10 cellular contexts compared by ENCODE assay signal in genomic region chr3:48478631-48479555, GRCh38. TPM values are rescaled to one million over a fixed set of nuclear protein-coding genes. Genes with fewer than 3 reads are reported as not detected.
DNase-seq lines count a peak whose midpoint lies in the region; ATAC-seq, FAIRE-seq and TF ChIP-seq lines count a peak whose summit lies in the region.
"Had no signal": no experiment of that assay in that cellular context is flagged by ENCODE, and none has a peak within 500 bp of the region (broad histone marks: within the 10 kb centered on the region; RNA-seq: fewer than 3 reads in every experiment).

No MANE protein-coding gene starts in this region.

- no peak for DNase-seq in CD14-positive monocyte (ENCODE audit: low spot score)
- peak; percentile 86 for DNase-seq in activated CD8-positive, alpha-beta memory T cell treated with anti-CD3 and anti-CD28 coated beads, Interleukin-2, amount 10 ng/mL, durations not matched to agents 7 days and 5 days
- DNase-seq in HepG2 (ENCODE audit: low spot score), result peak; percentile 23
- no peak for DNase-seq in cortex of kidney (lab: John Stamatoyannopoulos, UW)
- no peak for DNase-seq in cerebellar nuclear complex (lab: John Stamatoyannopoulos, UW)
- DNase-seq in osteoblast (ENCODE audit: insufficient read length, low spot score, missing footprints), result no peak
- DNase-seq: COR-L47 had no signal

- H3K4me1 ChIP-seq in HepG2 (ENCODE audit: insufficient read depth, low read length) (peaks cover 41% of the 10 kb centered on the region), osteoblast (ENCODE audit: insufficient read depth, low read length) (no peaks in the 10 kb centered on the region)

- 91% methylated on average over 8 of the region's 19 CpGs for WGBS in HepG2 (ENCODE audit: low lambda C conversion rate)

- H3K27ac ChIP-seq in HepG2 (ENCODE audit: extremely low read length, insufficient read depth, low read length) (peak overlapping the region; percentile 36), osteoblast (ENCODE audit: low read depth, low read length) (no peak overlapping the region)

- peak overlapping the region in 4 of 7 donors; percentile 19 to 59 (median 36) for H3K27ac Mint-ChIP-seq in CD14-positive monocyte
- H3K27ac Mint-ChIP-seq in activated CD8-positive, alpha-beta memory T cell treated with anti-CD3 and anti-CD28 coated beads, Interleukin-2, amount 10 ng/mL, durations not matched to agents 7 days and 5 days, result peak overlapping the region; percentile 95

- H3K79me2 ChIP-seq in HepG2 (ENCODE audit: insufficient read depth, low read length) (no peaks in the 10 kb centered on the region), osteoblast (ENCODE audit: insufficient read depth, low read length) (no peaks in the 10 kb centered on the region)

- H3K4me2 ChIP-seq in HepG2 (ENCODE audit: low read depth, low read length) (peak overlapping the region; percentile 29; the same call in 1 of the 2 replicates), osteoblast (ENCODE audit: insufficient read depth, low read length) (no peak overlapping the region)

- no peaks in the 10 kb centered on the region for H4K20me1 ChIP-seq in HepG2 (ENCODE audit: insufficient read depth, low read length)
- H4K20me1 ChIP-seq in osteoblast (ENCODE audit: insufficient read depth, low read length), result no peaks in the 10 kb centered on the region

- H3K27me3 Mint-ChIP-seq in CD14-positive monocyte (ENCODE audit: low read depth in 3 of 3), result peaks cover 0 to 1% (median 0%) of the 10 kb centered on the region in 3 donors
- no peaks in the 10 kb centered on the region for H3K27me3 Mint-ChIP-seq in activated CD8-positive, alpha-beta memory T cell treated with anti-CD3 and anti-CD28 coated beads, Interleukin-2, amount 10 ng/mL, durations not matched to agents 7 days and 5 days

- POLR2A ChIA-PET in HepG2 (lab: Yijun Ruan, JAX), result no interaction called here

- in situ Hi-C loops in HepG2 (cut with HindIII; ENCODE audit: extremely low pct_ligation_motif_present, low pct_unique_long_range_greater_than_20kb), result no loop called here

- H2AFZ ChIP-seq in HepG2 (ENCODE audit: low read length) (no peak overlapping the region), osteoblast (ENCODE audit: low read length) (no peak overlapping the region)

- peaks cover 45 to 73% of the 10 kb centered on the region in 2 donors for H3K36me3 Mint-ChIP-seq in CD14-positive monocyte
- H3K36me3 Mint-ChIP-seq in activated CD8-positive, alpha-beta memory T cell treated with anti-CD3 and anti-CD28 coated beads, Interleukin-2, amount 10 ng/mL, durations not matched to agents 7 days and 5 days, result peaks cover 22% of the 10 kb centered on the region

- BruUV-seq in HepG2 (replicated peaks; lab: Mats Ljungman, UMichigan), result no TSS peak

- no peaks in the 10 kb centered on the region for H3K27me3 ChIP-seq in HepG2 (ENCODE audit: control insufficient read depth in 1 of 2, insufficient read depth in 2 of 2, low read length in 2 of 2)
- H3K27me3 ChIP-seq in osteoblast (ENCODE audit: insufficient read depth, low read length), result no peaks in the 10 kb centered on the region

- no peak for TF ChIP-seq CTCF in CD14-positive monocyte (IDR thresholded peaks at IDR 0.05)
- TF ChIP-seq CTCF in HepG2 (CRISPR knock-in tag; IDR thresholded peaks at IDR 0.05), result 0 out of 2 replicates have a peak, but pooled peaks have one; percentile 3
- TF ChIP-seq CTCF in osteoblast (IDR thresholded peaks at IDR 0.05; ENCODE audit: extremely low read depth, low read depth, low read length), result no peak

- no peak overlapping the region for H3K4me3 Mint-ChIP-seq in CD14-positive monocyte
- H3K4me3 Mint-ChIP-seq in activated CD8-positive, alpha-beta memory T cell treated with anti-CD3 and anti-CD28 coated beads, Interleukin-2, amount 10 ng/mL, durations not matched to agents 7 days and 5 days, result peak overlapping the region; percentile 84

- H3K9ac ChIP-seq in HepG2 (ENCODE audit: insufficient read depth, low read depth, low read length), result peak overlapping the region; percentile 1; the same call in 1 of the 2 replicates

- TF ChIP-seq RAD21 in HepG2 (CRISPR knock-in tag; IDR thresholded peaks at IDR 0.05), result no peak

- CTCF ChIA-PET in activated CD8-positive, alpha-beta memory T cell treated with anti-CD3 and anti-CD28 coated beads, Interleukin-2, amount 10 ng/mL, durations not matched to agents 7 days and 5 days (lab: Charles Lee), result interaction anchor here (1.0 to 2.8 kb wide), 6 partner anchors 12 to 78 kb away, joined by 3 to 15 read pairs (median 4); no protein-coding TSS in a partner anchor
- CTCF ChIA-PET in HepG2 (lab: Yijun Ruan, JAX; ENCODE audit: low intra/inter-chr PET ratio, low total read pairs), result no interaction called here

- intact Hi-C loops in CD14-positive monocyte (cut with micrococcal nuclease) (no loop called here), HepG2 (cut with micrococcal nuclease; ENCODE audit: unreplicated experiment) (no loop called here)

- H3K9me3 Mint-ChIP-seq in CD14-positive monocyte, result no peaks in the 10 kb centered on the region
- H3K9me3 Mint-ChIP-seq in activated CD8-positive, alpha-beta memory T cell treated with anti-CD3 and anti-CD28 coated beads, Interleukin-2, amount 10 ng/mL, durations not matched to agents 7 days and 5 days (ENCODE audit: low read depth), result no peaks in the 10 kb centered on the region

- H3K4me3 ChIP-seq in HepG2 (replicated peaks in 1 of 3; ENCODE audit: insufficient read depth in 1 of 3, low read depth in 2 of 3, low read length in 3 of 3), result no peak overlapping the region
- H3K4me3 ChIP-seq in osteoblast (ENCODE audit: insufficient read depth, low read length), result no peak overlapping the region

- ATAC-seq in HG03432 (IDR thresholded peaks at IDR 0.05; ENCODE audit: unreplicated experiment), result peak; percentile 51
- peak; percentile 73 for ATAC-seq in activated CD8-positive, alpha-beta memory T cell treated with anti-CD3 and anti-CD28 coated beads, Interleukin-2, amount 10 ng/mL, durations not matched to agents 7 days and 5 days
- ATAC-seq in HepG2, result peak; percentile 71
- ATAC-seq in GM21717 (IDR thresholded peaks at IDR 0.05; ENCODE audit: unreplicated experiment), result no peak

- no peak for TF ChIP-seq EP300 in HepG2 (IDR thresholded peaks at IDR 0.05; ENCODE audit: low read depth in 2 of 2, low read length in 2 of 2)
- TF ChIP-seq EP300 in HepG2 (CRISPR knock-in tag; IDR thresholded peaks at IDR 0.05; ENCODE audit: borderline replicate concordance), result no peak

- FAIRE-seq in HepG2 (lab: Jason Lieb, UNC), result no peak
- FAIRE-seq: endometrium had no signal

- H3K4me1 Mint-ChIP-seq in CD14-positive monocyte, result peaks cover 12% of the 10 kb centered on the region
- H3K4me1 Mint-ChIP-seq in activated CD8-positive, alpha-beta memory T cell treated with anti-CD3 and anti-CD28 coated beads, Interleukin-2, amount 10 ng/mL, durations not matched to agents 7 days and 5 days, result peaks cover 49% of the 10 kb centered on the region

- H3K36me3 ChIP-seq in HepG2 (replicated peaks in 1 of 2; ENCODE audit: control insufficient read depth in 1 of 2, insufficient read depth in 2 of 2, low read length in 2 of 2), result no peaks in the 10 kb centered on the region
- peaks cover 6% of the 10 kb centered on the region for H3K36me3 ChIP-seq in osteoblast (ENCODE audit: insufficient read depth, low read length)

- H3K9me3 ChIP-seq in HepG2 (ENCODE audit: low read length), result no peaks in the 10 kb centered on the region
- no peaks in the 10 kb centered on the region for H3K9me3 ChIP-seq in osteoblast (ENCODE audit: low read depth, low read length)

- TF ChIP-seq POLR2A in HepG2 (IDR thresholded peaks at IDR 0.05; ENCODE audit: insufficient read depth in 1 of 2, low read depth in 2 of 2, low read length in 2 of 2), result no peak

RNA-seq across cellular contexts. Expression of gene SHISA5, which starts 25.1 kb away (rescaled TPM):
- polyA plus RNA-seq in CD14-positive monocyte (100 to 1,000 TPM; 242 to 266 TPM), HepG2 (2011; rRNA removed) (75.8 and 83.0 TPM in 2 replicates)
- total RNA-seq in activated CD8-positive, alpha-beta memory T cell treated with anti-CD3 and anti-CD28 coated beads, Interleukin-2, amount 10 ng/mL, durations not matched to agents 7 days and 5 days, result 100 to 1,000 TPM; 198 to 313 TPM
- total RNA-seq in HepG2 (2016; rRNA removed; fragmentation: Illumina TruSeq; extraction: Trizol) (74.3 and 91.4 TPM in 2 replicates), osteoblast (99.3 and 105 TPM in 2 replicates)
- total RNA-seq in HepG2 (2016; cell fraction: cytosol; rRNA removed; fragmentation: Illumina TruSeq; extraction: Trizol; ENCODE audit: low read depth), result 90.2 and 104 TPM in 2 replicates
- total RNA-seq in HepG2 (2016; cell fraction: insoluble cytoplasmic fraction; rRNA removed; fragmentation: Illumina TruSeq; extraction: Trizol), result 67.1 and 95.9 TPM in 2 replicates
- total RNA-seq in HepG2 (2016; cell fraction: membrane; rRNA removed; fragmentation: Illumina TruSeq; extraction: Trizol), result 162 and 190 TPM in 2 replicates
- total RNA-seq in HepG2 (2016; cell fraction: nucleus; rRNA removed; fragmentation: Illumina TruSeq; extraction: Trizol), result 45.3 and 51.5 TPM in 2 replicates
- polyA plus RNA-seq in HepG2 (2011; cell fraction: cytosol; rRNA removed), result 82.9 and 103 TPM in 2 replicates
- polyA plus RNA-seq in HepG2 (2011; cell fraction: nucleus; rRNA removed), result 54.8 and 59.4 TPM in 2 replicates
- 68.4 and 68.8 TPM in 2 replicates for polyA plus RNA-seq in HepG2 (2012)
- polyA plus RNA-seq in HepG2 (2016; cell fraction: cytosol; fragmentation: Illumina TruSeq; extraction: Trizol; ENCODE audit: low read depth), result 116 and 135 TPM in 2 replicates
- 71.7 and 96.4 TPM in 2 replicates for polyA plus RNA-seq in HepG2 (2016; cell fraction: insoluble cytoplasmic fraction; fragmentation: Illumina TruSeq; extraction: Trizol; ENCODE audit: low read depth)
- polyA plus RNA-seq in HepG2 (2016; cell fraction: membrane; fragmentation: Illumina TruSeq; extraction: Trizol; ENCODE audit: low read depth), result 203 and 209 TPM in 2 replicates
- polyA plus RNA-seq in HepG2 (2016; cell fraction: nucleus; fragmentation: Illumina TruSeq; extraction: Trizol; ENCODE audit: insufficient read depth, low read depth), result 89.8 and 103 TPM in 2 replicates
- 147 and 175 TPM in 2 replicates for polyA minus RNA-seq in HepG2 (2011; rRNA and poly(A)+ RNA removed; ENCODE audit: low replicate concordance)
- 34.9 and 49.9 TPM in 2 replicates for polyA minus RNA-seq in HepG2 (2011; cell fraction: cytosol; rRNA and poly(A)+ RNA removed)
- polyA minus RNA-seq in HepG2 (2011; cell fraction: nucleus; rRNA and poly(A)+ RNA removed), result 11.2 and 15.8 TPM in 2 replicates

RNA-seq across cellular contexts. Expression of gene ATRIP, which starts 32.4 kb away (rescaled TPM):
- polyA plus RNA-seq in CD14-positive monocyte (1 to 10 TPM; 1.8 to 2.8 TPM), HepG2 (2011; rRNA removed) (5.1 and 5.3 TPM in 2 replicates)
- 10 to 100 TPM; 20.9 to 21.2 TPM for total RNA-seq in activated CD8-positive, alpha-beta memory T cell treated with anti-CD3 and anti-CD28 coated beads, Interleukin-2, amount 10 ng/mL, durations not matched to agents 7 days and 5 days
- total RNA-seq in HepG2 (2016; rRNA removed; fragmentation: Illumina TruSeq; extraction: Trizol) (11.4 and 12.5 TPM in 2 replicates), osteoblast (5.0 and 5.1 TPM in 2 replicates)
- total RNA-seq in HepG2 (2016; cell fraction: cytosol; rRNA removed; fragmentation: Illumina TruSeq; extraction: Trizol; ENCODE audit: low read depth), result 2.6 and 2.7 TPM in 2 replicates
- 9.5 and 10.4 TPM in 2 replicates for total RNA-seq in HepG2 (2016; cell fraction: insoluble cytoplasmic fraction; rRNA removed; fragmentation: Illumina TruSeq; extraction: Trizol)
- 2.4 and 3.4 TPM in 2 replicates for total RNA-seq in HepG2 (2016; cell fraction: membrane; rRNA removed; fragmentation: Illumina TruSeq; extraction: Trizol)
- 7.4 and 11.0 TPM in 2 replicates for total RNA-seq in HepG2 (2016; cell fraction: nucleus; rRNA removed; fragmentation: Illumina TruSeq; extraction: Trizol)
- polyA plus RNA-seq in HepG2 (2011; cell fraction: cytosol; rRNA removed), result 3.7 and 4.7 TPM in 2 replicates
- polyA plus RNA-seq in HepG2 (2011; cell fraction: nucleus; rRNA removed), result 12.6 and 13.3 TPM in 2 replicates
- polyA plus RNA-seq in HepG2 (2012), result 3.2 and 4.1 TPM in 2 replicates
- 0.97 and 1.0 TPM in 2 replicates for polyA plus RNA-seq in HepG2 (2016; cell fraction: cytosol; fragmentation: Illumina TruSeq; extraction: Trizol; ENCODE audit: low read depth)
- polyA plus RNA-seq in HepG2 (2016; cell fraction: insoluble cytoplasmic fraction; fragmentation: Illumina TruSeq; extraction: Trizol; ENCODE audit: low read depth), result 7.8 and 11.5 TPM in 2 replicates
- polyA plus RNA-seq in HepG2 (2016; cell fraction: membrane; fragmentation: Illumina TruSeq; extraction: Trizol; ENCODE audit: low read depth), result 1.2 and 1.5 TPM in 2 replicates
- polyA plus RNA-seq in HepG2 (2016; cell fraction: nucleus; fragmentation: Illumina TruSeq; extraction: Trizol; ENCODE audit: insufficient read depth, low read depth), result 14.7 and 21.6 TPM in 2 replicates
- 11.5 and 35.8 TPM in 2 replicates for polyA minus RNA-seq in HepG2 (2011; rRNA and poly(A)+ RNA removed; ENCODE audit: low replicate concordance)
- polyA minus RNA-seq in HepG2 (2011; cell fraction: cytosol; rRNA and poly(A)+ RNA removed), result 2.1 and 3.8 TPM in 2 replicates
- polyA minus RNA-seq in HepG2 (2011; cell fraction: nucleus; rRNA and poly(A)+ RNA removed), result 5.2 and 9.8 TPM in 2 replicates

RNA-seq across cellular contexts. Expression of gene TMA7, which starts 38.8 kb away (rescaled TPM):
- polyA plus RNA-seq in CD14-positive monocyte (100 to 1,000 TPM; 478 to 559 TPM), HepG2 (2011; rRNA removed) (80.9 and 100 TPM in 2 replicates)
- total RNA-seq in activated CD8-positive, alpha-beta memory T cell treated with anti-CD3 and anti-CD28 coated beads, Interleukin-2, amount 10 ng/mL, durations not matched to agents 7 days and 5 days, result 100 to 1,000 TPM; 219 to 298 TPM
- total RNA-seq in HepG2 (2016; rRNA removed; fragmentation: Illumina TruSeq; extraction: Trizol) (486 and 510 TPM in 2 replicates), osteoblast (128 and 135 TPM in 2 replicates)
- total RNA-seq in HepG2 (2016; cell fraction: cytosol; rRNA removed; fragmentation: Illumina TruSeq; extraction: Trizol; ENCODE audit: low read depth), result 913 and 1,296 TPM in 2 replicates
- 511 and 522 TPM in 2 replicates for total RNA-seq in HepG2 (2016; cell fraction: insoluble cytoplasmic fraction; rRNA removed; fragmentation: Illumina TruSeq; extraction: Trizol)
- total RNA-seq in HepG2 (2016; cell fraction: membrane; rRNA removed; fragmentation: Illumina TruSeq; extraction: Trizol), result 763 and 886 TPM in 2 replicates
- total RNA-seq in HepG2 (2016; cell fraction: nucleus; rRNA removed; fragmentation: Illumina TruSeq; extraction: Trizol), result 177 and 187 TPM in 2 replicates
- polyA plus RNA-seq in HepG2 (2011; cell fraction: cytosol; rRNA removed), result 69.9 and 96.6 TPM in 2 replicates
- 23.2 and 42.0 TPM in 2 replicates for polyA plus RNA-seq in HepG2 (2011; cell fraction: nucleus; rRNA removed)
- polyA plus RNA-seq in HepG2 (2012), result 194 and 244 TPM in 2 replicates
- 1,200 and 1,620 TPM in 2 replicates for polyA plus RNA-seq in HepG2 (2016; cell fraction: cytosol; fragmentation: Illumina TruSeq; extraction: Trizol; ENCODE audit: low read depth)
- 517 and 532 TPM in 2 replicates for polyA plus RNA-seq in HepG2 (2016; cell fraction: insoluble cytoplasmic fraction; fragmentation: Illumina TruSeq; extraction: Trizol; ENCODE audit: low read depth)
- polyA plus RNA-seq in HepG2 (2016; cell fraction: membrane; fragmentation: Illumina TruSeq; extraction: Trizol; ENCODE audit: low read depth), result 742 and 956 TPM in 2 replicates
- 336 and 389 TPM in 2 replicates for polyA plus RNA-seq in HepG2 (2016; cell fraction: nucleus; fragmentation: Illumina TruSeq; extraction: Trizol; ENCODE audit: insufficient read depth, low read depth)
- 4.4 and 15.7 TPM in 2 replicates for polyA minus RNA-seq in HepG2 (2011; rRNA and poly(A)+ RNA removed; ENCODE audit: low replicate concordance)
- 18.7 and 23.2 TPM in 2 replicates for polyA minus RNA-seq in HepG2 (2011; cell fraction: cytosol; rRNA and poly(A)+ RNA removed)
- polyA minus RNA-seq in HepG2 (2011; cell fraction: nucleus; rRNA and poly(A)+ RNA removed), result 18.4 and 25.9 TPM in 2 replicates

RNA-seq across cellular contexts. Expression of gene CCDC51, which starts 39.0 kb away (rescaled TPM):
- polyA plus RNA-seq in CD14-positive monocyte (1 to 10 TPM; 5.4 to 5.9 TPM), HepG2 (2011; rRNA removed) (15.5 and 18.1 TPM in 2 replicates)
- total RNA-seq in activated CD8-positive, alpha-beta memory T cell treated with anti-CD3 and anti-CD28 coated beads, Interleukin-2, amount 10 ng/mL, durations not matched to agents 7 days and 5 days, result 10 to 100 TPM; 18.4 to 21.9 TPM
- total RNA-seq in HepG2 (2016; rRNA removed; fragmentation: Illumina TruSeq; extraction: Trizol) (29.4 and 38.3 TPM in 2 replicates), osteoblast (13.3 and 17.4 TPM in 2 replicates)
- 7.6 and 8.2 TPM in 2 replicates for total RNA-seq in HepG2 (2016; cell fraction: cytosol; rRNA removed; fragmentation: Illumina TruSeq; extraction: Trizol; ENCODE audit: low read depth)
- total RNA-seq in HepG2 (2016; cell fraction: insoluble cytoplasmic fraction; rRNA removed; fragmentation: Illumina TruSeq; extraction: Trizol), result 33.5 and 38.7 TPM in 2 replicates
- total RNA-seq in HepG2 (2016; cell fraction: membrane; rRNA removed; fragmentation: Illumina TruSeq; extraction: Trizol), result 12.2 and 12.5 TPM in 2 replicates
- total RNA-seq in HepG2 (2016; cell fraction: nucleus; rRNA removed; fragmentation: Illumina TruSeq; extraction: Trizol), result 12.4 and 13.6 TPM in 2 replicates
- 16.8 and 19.2 TPM in 2 replicates for polyA plus RNA-seq in HepG2 (2011; cell fraction: cytosol; rRNA removed)
- 6.5 and 8.5 TPM in 2 replicates for polyA plus RNA-seq in HepG2 (2011; cell fraction: nucleus; rRNA removed)
- 8.4 and 9.8 TPM in 2 replicates for polyA plus RNA-seq in HepG2 (2012)
- polyA plus RNA-seq in HepG2 (2016; cell fraction: cytosol; fragmentation: Illumina TruSeq; extraction: Trizol; ENCODE audit: low read depth), result 3.9 and 4.9 TPM in 2 replicates
- polyA plus RNA-seq in HepG2 (2016; cell fraction: insoluble cytoplasmic fraction; fragmentation: Illumina TruSeq; extraction: Trizol; ENCODE audit: low read depth), result 29.3 and 29.9 TPM in 2 replicates
- polyA plus RNA-seq in HepG2 (2016; cell fraction: membrane; fragmentation: Illumina TruSeq; extraction: Trizol; ENCODE audit: low read depth), result 8.0 TPM in 2 replicates
- polyA plus RNA-seq in HepG2 (2016; cell fraction: nucleus; fragmentation: Illumina TruSeq; extraction: Trizol; ENCODE audit: insufficient read depth, low read depth), result 16.3 and 19.0 TPM in 2 replicates
- 11.3 and 25.4 TPM in 2 replicates for polyA minus RNA-seq in HepG2 (2011; rRNA and poly(A)+ RNA removed; ENCODE audit: low replicate concordance)
- 4.5 and 4.7 TPM in 2 replicates for polyA minus RNA-seq in HepG2 (2011; cell fraction: cytosol; rRNA and poly(A)+ RNA removed)
- polyA minus RNA-seq in HepG2 (2011; cell fraction: nucleus; rRNA and poly(A)+ RNA removed), result 3.0 and 3.3 TPM in 2 replicates

RNA-seq across cellular contexts. Expression of gene PLXNB1, which starts 49.0 kb away (rescaled TPM):
- polyA plus RNA-seq in CD14-positive monocyte (under 1 TPM in 1 of 2 donors, not detected in 1; 0.14 TPM), HepG2 (2011; rRNA removed) (143 and 179 TPM in 2 replicates)
- total RNA-seq in activated CD8-positive, alpha-beta memory T cell treated with anti-CD3 and anti-CD28 coated beads, Interleukin-2, amount 10 ng/mL, durations not matched to agents 7 days and 5 days, result 1 to 10 TPM; 1.8 to 4.0 TPM
- total RNA-seq in HepG2 (2016; rRNA removed; fragmentation: Illumina TruSeq; extraction: Trizol) (25.4 and 86.0 TPM in 2 replicates), osteoblast (23.3 and 33.7 TPM in 2 replicates)
- total RNA-seq in HepG2 (2016; cell fraction: cytosol; rRNA removed; fragmentation: Illumina TruSeq; extraction: Trizol; ENCODE audit: low read depth), result 33.1 and 33.9 TPM in 2 replicates
- 23.9 and 92.3 TPM in 2 replicates for total RNA-seq in HepG2 (2016; cell fraction: insoluble cytoplasmic fraction; rRNA removed; fragmentation: Illumina TruSeq; extraction: Trizol)
- 30.7 and 31.8 TPM in 2 replicates for total RNA-seq in HepG2 (2016; cell fraction: membrane; rRNA removed; fragmentation: Illumina TruSeq; extraction: Trizol)
- total RNA-seq in HepG2 (2016; cell fraction: nucleus; rRNA removed; fragmentation: Illumina TruSeq; extraction: Trizol), result 140 and 158 TPM in 2 replicates
- 71.5 and 83.2 TPM in 2 replicates for polyA plus RNA-seq in HepG2 (2011; cell fraction: cytosol; rRNA removed)
- 1,144 and 1,345 TPM in 2 replicates for polyA plus RNA-seq in HepG2 (2011; cell fraction: nucleus; rRNA removed)
- polyA plus RNA-seq in HepG2 (2012), result 140 and 149 TPM in 2 replicates
- 5.5 and 6.7 TPM in 2 replicates for polyA plus RNA-seq in HepG2 (2016; cell fraction: cytosol; fragmentation: Illumina TruSeq; extraction: Trizol; ENCODE audit: low read depth)
- polyA plus RNA-seq in HepG2 (2016; cell fraction: insoluble cytoplasmic fraction; fragmentation: Illumina TruSeq; extraction: Trizol; ENCODE audit: low read depth), result 23.3 and 26.9 TPM in 2 replicates
- 12.8 and 12.9 TPM in 2 replicates for polyA plus RNA-seq in HepG2 (2016; cell fraction: membrane; fragmentation: Illumina TruSeq; extraction: Trizol; ENCODE audit: low read depth)
- polyA plus RNA-seq in HepG2 (2016; cell fraction: nucleus; fragmentation: Illumina TruSeq; extraction: Trizol; ENCODE audit: insufficient read depth, low read depth), result 420 and 470 TPM in 2 replicates
- polyA minus RNA-seq in HepG2 (2011; rRNA and poly(A)+ RNA removed; ENCODE audit: low replicate concordance), result 83.4 and 325 TPM in 2 replicates
- polyA minus RNA-seq in HepG2 (2011; cell fraction: cytosol; rRNA and poly(A)+ RNA removed), result 54.4 and 79.5 TPM in 2 replicates
- 295 and 329 TPM in 2 replicates for polyA minus RNA-seq in HepG2 (2011; cell fraction: nucleus; rRNA and poly(A)+ RNA removed)

Comparison
In these comparisons a context has a peak if more than half of its experiments do, and no peak if none do; other contexts are left out.
1. DNase-seq: peak in activated CD8-positive, alpha-beta memory T cell treated with anti-CD3 and anti-CD28 coated beads, Interleukin-2, amount 10 ng/mL, durations not matched to agents 7 days and 5 days (single experiment) and HepG2 (single experiment); none in CD14-positive monocyte (single experiment), cortex of kidney (single experiment), cerebellar nuclear complex (0 of 2) and osteoblast (single experiment).